ENCODE assay signal across 17 cellular contexts in the genomic region with DNA sequence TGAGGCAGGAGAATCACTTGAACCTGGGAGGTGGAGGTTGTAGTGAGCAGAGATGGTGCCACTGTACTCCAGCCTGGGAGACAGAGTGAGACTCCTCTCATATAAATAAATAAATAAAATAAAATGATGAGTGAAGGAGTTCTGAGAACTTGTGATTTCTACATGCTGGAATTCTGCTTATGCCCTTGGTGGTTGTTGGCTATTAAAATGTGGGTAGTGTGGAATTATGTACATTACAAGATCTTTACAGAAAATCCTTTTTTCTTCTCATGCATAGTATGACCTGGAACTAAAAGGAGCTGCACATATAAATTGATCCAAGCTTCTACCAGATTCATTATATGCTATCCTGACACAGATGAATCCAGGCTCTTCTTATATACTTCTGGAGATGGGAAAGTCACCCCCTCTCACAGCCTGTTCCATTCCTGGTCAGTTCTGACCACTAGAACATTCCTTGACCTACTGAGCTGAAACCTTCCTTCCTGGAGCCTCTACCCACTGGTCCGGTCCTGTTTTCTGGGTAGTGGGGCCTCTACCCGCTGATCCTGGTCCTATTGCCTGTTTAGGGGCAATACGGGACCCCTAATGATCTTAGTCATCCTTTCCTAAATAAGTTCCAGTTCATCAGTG. TPM values are rescaled to one million over a fixed set of nuclear protein-coding genes. Genes with fewer than 3 reads are reported as not detected.
DNase-seq lines count a peak whose midpoint lies in the region; FAIRE-seq and TF ChIP-seq lines count a peak whose summit lies in the region.
"Had no signal": no experiment of that assay in that cellular context is flagged by ENCODE, and none has a peak within 500 bp of the region (broad histone marks: within the 10 kb centered on the region; RNA-seq: fewer than 3 reads in every experiment).

No MANE protein-coding gene starts in this region.

- no peaks in the 10 kb centered on the region for H3K27me3 Mint-ChIP-seq in activated CD4-positive, alpha-beta T cell treated with anti-CD3 and anti-CD28 coated beads, Interleukin-2, amount 10 ng/mL, durations not matched to agents 7 days and 5 days

- H3K9ac ChIP-seq in SU-DHL-6 (ENCODE audit: low read length): no peak overlapping the region
- H3K9ac ChIP-seq in smooth muscle cell (ENCODE audit: low read depth): no peak overlapping the region
- H3K9ac ChIP-seq in MM.1S (ENCODE audit: low read length): no peak overlapping the region

- TF ChIP-seq CTCF in SU-DHL-6 (IDR thresholded peaks at IDR 0.05; ENCODE audit: insufficient read depth, low read length, poor library complexity, severe bottlenecking): no peak
- no peak for TF ChIP-seq CTCF in choroid plexus epithelial cell (conservative IDR thresholded peaks at IDR 0.05; ENCODE audit: low read depth, low read length)
- no peak for TF ChIP-seq CTCF in smooth muscle cell (IDR thresholded peaks at IDR 0.05; ENCODE audit: borderline replicate concordance, insufficient read depth, poor library complexity, severe bottlenecking)
- TF ChIP-seq CTCF in D721Med (IDR thresholded peaks at IDR 0.05; ENCODE audit: insufficient read depth, missing control alignments): no peak
- no peak for TF ChIP-seq CTCF in MM.1S (IDR thresholded peaks at IDR 0.05; ENCODE audit: low read length)

- H3K27me3 ChIP-seq in SU-DHL-6 (ENCODE audit: low read length) (no peaks in the 10 kb centered on the region), smooth muscle cell (ENCODE audit: low read depth) (no peaks in the 10 kb centered on the region), MM.1S (replicated peaks; ENCODE audit: insufficient read depth, low read length) (no peaks in the 10 kb centered on the region)

- WGBS in smooth muscle cell (ENCODE audit: low lambda C conversion rate): 88% methylated on average over 3 of the region's 3 CpGs

- H3K9me2 ChIP-seq in SU-DHL-6 (replicated peaks; ENCODE audit: insufficient read depth, low read length) (no peaks in the 10 kb centered on the region), MM.1S (replicated peaks; ENCODE audit: insufficient read depth, low read length) (no peaks in the 10 kb centered on the region)

- peaks cover 53% of the 10 kb centered on the region for H3K36me3 Mint-ChIP-seq in activated CD4-positive, alpha-beta T cell treated with anti-CD3 and anti-CD28 coated beads, Interleukin-2, amount 10 ng/mL, durations not matched to agents 7 days and 5 days (ENCODE audit: low read depth)

- peak overlapping the region; percentile 25 for H3K27ac ChIP-seq in SU-DHL-6 (ENCODE audit: low read depth, low read length)
- H3K27ac ChIP-seq in smooth muscle cell (ENCODE audit: low read depth): peak overlapping the region; percentile 66
- H3K27ac ChIP-seq in MM.1S (ENCODE audit: low read length): no peak overlapping the region

- H3K79me2 ChIP-seq in SU-DHL-6 (ENCODE audit: insufficient read depth, low read length) (no peaks in the 10 kb centered on the region), smooth muscle cell (ENCODE audit: low read depth) (no peaks in the 10 kb centered on the region), MM.1S (ENCODE audit: low read length) (no peaks in the 10 kb centered on the region)

- H3F3A ChIP-seq in SU-DHL-6 (ENCODE audit: insufficient read depth) (peaks cover 61% of the 10 kb centered on the region), smooth muscle cell (ENCODE audit: low read depth) (peaks cover 4% of the 10 kb centered on the region), MM.1S (ENCODE audit: insufficient read depth, low read length) (no peaks in the 10 kb centered on the region; the same call in 1 of the 2 replicates)

- H4K20me1 ChIP-seq in SU-DHL-6 (ENCODE audit: low read depth, low read length): no peaks in the 10 kb centered on the region
- no peaks in the 10 kb centered on the region for H4K20me1 ChIP-seq in smooth muscle cell (ENCODE audit: low read depth)
- H4K20me1 ChIP-seq in MM.1S (ENCODE audit: insufficient read depth, low read length): no peaks in the 10 kb centered on the region

- POLR2A ChIA-PET in activated CD4-positive, alpha-beta T cell treated with anti-CD3 and anti-CD28 coated beads, Interleukin-2, amount 10 ng/mL, durations not matched to agents 7 days and 5 days (lab: Charles Lee): interaction anchor here (1.4 kb wide), 1 partner anchor 27 kb away, joined by 4 read pairs; no protein-coding TSS in a partner anchor

- DNase-seq in activated CD4-positive, alpha-beta T cell treated with anti-CD3 and anti-CD28 coated beads, Interleukin-2, amount 10 ng/mL, durations not matched to agents 7 days and 5 days: no peak
- no peak for DNase-seq in activated CD4-positive, alpha-beta T cell treated with anti-CD3 and anti-CD28 coated beads for 4 hours
- DNase-seq in choroid plexus epithelial cell (ENCODE audit: low read depth): peak; percentile 32
- DNase-seq in smooth muscle cell (lab: John Stamatoyannopoulos, UW; ENCODE audit: unreplicated experiment): no peak
- no peak for DNase-seq in D721Med (ENCODE audit: insufficient read length, low spot score)
- DNase-seq in MM.1S: no peak
- DNase-seq in NOMO-1 (lab: John Stamatoyannopoulos, UW; ENCODE audit: unreplicated experiment in 2 of 2): no peak
- DNase-seq: activated CD4-positive, alpha-beta T cell treated with anti-CD3 and anti-CD28 coated beads, Interleukin-2, amount 50 U/mL, for 1 hour; DMS 273 treated with DMSO at 0.1 percent for 48 hours; Karpas-422; left ventricle myocardium superior; NCI-H1694 treated with DMSO at 0.1 percent for 48 hours; NCI-H526 treated with DMSO at 0.1 percent for 48 hours; nephron progenitor cell had no signal

- peak overlapping the region; percentile 78 for H3K27ac Mint-ChIP-seq in activated CD4-positive, alpha-beta T cell treated with anti-CD3 and anti-CD28 coated beads, Interleukin-2, amount 10 ng/mL, durations not matched to agents 7 days and 5 days
- H3K27ac Mint-ChIP-seq: nephron progenitor cell had no signal

- H3K4me1 ChIP-seq in smooth muscle cell (ENCODE audit: low read depth): peaks cover 10% of the 10 kb centered on the region
- peaks cover 12% of the 10 kb centered on the region for H3K4me1 ChIP-seq in MM.1S (ENCODE audit: low read length)

- FAIRE-seq in D721Med (lab: Jason Lieb, UNC): no peak
- FAIRE-seq: RCC 7860 had no signal

- no peak overlapping the region for H3K4me3 Mint-ChIP-seq in activated CD4-positive, alpha-beta T cell treated with anti-CD3 and anti-CD28 coated beads, Interleukin-2, amount 10 ng/mL, durations not matched to agents 7 days and 5 days
- H3K4me3 Mint-ChIP-seq: nephron progenitor cell had no signal

- H3K4me3 ChIP-seq in SU-DHL-6 (ENCODE audit: insufficient read depth, low read length, poor library complexity, severe bottlenecking) (no peak overlapping the region), choroid plexus epithelial cell (ENCODE audit: low read depth, low read length) (no peak overlapping the region), smooth muscle cell (no peak overlapping the region), MM.1S (ENCODE audit: low read length) (no peak overlapping the region)
- H3K4me3 ChIP-seq: HAP-1 had no signal

- H3K9me3 ChIP-seq in SU-DHL-6 (ENCODE audit: insufficient read depth, low read length) (no peaks in the 10 kb centered on the region), smooth muscle cell (replicated peaks; ENCODE audit: low read depth) (no peaks in the 10 kb centered on the region), MM.1S (replicated peaks; ENCODE audit: insufficient read depth, low read length) (no peaks in the 10 kb centered on the region)
- H3K9me3 ChIP-seq: HAP-1 had no signal

- H3K4me2 ChIP-seq in SU-DHL-6 (ENCODE audit: low read depth, low read length, poor library complexity, severe bottlenecking) (no peak overlapping the region), smooth muscle cell (peak overlapping the region; percentile 43), MM.1S (ENCODE audit: low read depth, low read length) (no peak overlapping the region)

- no peak overlapping the region for H2AFZ ChIP-seq in SU-DHL-6 (ENCODE audit: low read depth, low read length, severe bottlenecking)
- no peak overlapping the region for H2AFZ ChIP-seq in smooth muscle cell (ENCODE audit: low read depth)
- H2AFZ ChIP-seq in MM.1S (ENCODE audit: low read length): no peak overlapping the region

- peaks cover 80% of the 10 kb centered on the region for H3K4me1 Mint-ChIP-seq in activated CD4-positive, alpha-beta T cell treated with anti-CD3 and anti-CD28 coated beads, Interleukin-2, amount 10 ng/mL, durations not matched to agents 7 days and 5 days

- peaks cover 3% of the 10 kb centered on the region for H3K9me3 Mint-ChIP-seq in activated CD4-positive, alpha-beta T cell treated with anti-CD3 and anti-CD28 coated beads, Interleukin-2, amount 10 ng/mL, durations not matched to agents 7 days and 5 days
- H3K9me3 Mint-ChIP-seq: nephron progenitor cell had no signal

- CTCF ChIA-PET in activated CD4-positive, alpha-beta T cell treated with anti-CD3 and anti-CD28 coated beads, Interleukin-2, amount 10 ng/mL, durations not matched to agents 7 days and 5 days (lab: Charles Lee): interaction anchor here (0.7 to 3.7 kb wide), 5 partner anchors 9 to 31 kb away, joined by 3 to 11 read pairs (median 5); no protein-coding TSS in a partner anchor

- H3K36me3 ChIP-seq in SU-DHL-6 (ENCODE audit: low read length) (no peaks in the 10 kb centered on the region), smooth muscle cell (ENCODE audit: low read depth) (no peaks in the 10 kb centered on the region), MM.1S (replicated peaks; ENCODE audit: insufficient read depth, low read length) (no peaks in the 10 kb centered on the region)
- H3K36me3 ChIP-seq: HAP-1 had no signal

RNA-seq across cellular contexts. Expression of a gene that starts 37.7 kb away (rescaled TPM):
- total RNA-seq in activated CD4-positive, alpha-beta T cell treated with anti-CD3 and anti-CD28 coated beads, Interleukin-2, amount 10 ng/mL, durations not matched to agents 7 days and 5 days: 10 to 100 TPM; 53.2 to 60.2 TPM
- 9.8 and 11.3 TPM in 2 replicates for total RNA-seq in smooth muscle cell
- polyA plus RNA-seq in smooth muscle cell: 8.1 and 9.3 TPM in 2 replicates
